In genomic region chr14:102928412-102929348, GRCh38 we compare ENCODE assay signal across 8 cellular contexts. TPM values are rescaled to one million over a fixed set of nuclear protein-coding genes. Genes with fewer than 3 reads are reported as not detected.
DNase-seq lines count a peak whose midpoint lies in the region; ATAC-seq and TF ChIP-seq lines count a peak whose summit lies in the region.

No MANE protein-coding gene starts in this region.

- no peak for DNase-seq in AG04450 (ENCODE audit: low read depth, low spot score)
- DNase-seq in NCI-H1105 (lab: John Stamatoyannopoulos, UW): peak; percentile 74
- peak; percentile 66 for DNase-seq in activated CD4-positive, alpha-beta T cell treated with anti-CD3 and anti-CD28 coated beads, Interleukin-2, amount 10 ng/mL, durations not matched to agents 7 days and 5 days
- DNase-seq in effector CD4-positive, alpha-beta T cell: peak; percentile 67
- peak; percentile 58 to 83 (median 78) for DNase-seq in naive thymus-derived CD4-positive, alpha-beta T cell
- DNase-seq in stimulated activated naive CD4-positive, alpha-beta T cell (lab: John Stamatoyannopoulos, UW): peak; percentile 63 to 82 (median 75)
- DNase-seq in hippocampal formation (lab: John Stamatoyannopoulos, UW): no peak

- H3K4me3 ChIP-seq in AG04450 (ENCODE audit: low read depth, low read length): peak overlapping the region; percentile 51
- peak overlapping the region; percentile 56 for H3K4me3 ChIP-seq in naive thymus-derived CD4-positive, alpha-beta T cell (ENCODE audit: low read length)

- H3K27ac Mint-ChIP-seq in activated CD4-positive, alpha-beta T cell treated with anti-CD3 and anti-CD28 coated beads, Interleukin-2, amount 10 ng/mL, durations not matched to agents 7 days and 5 days: no peak overlapping the region
- H3K27ac Mint-ChIP-seq in naive thymus-derived CD4-positive, alpha-beta T cell: peak overlapping the region in 4 of 9 donors; percentile 39 to 79 (median 50)

- H3K36me3 Mint-ChIP-seq in activated CD4-positive, alpha-beta T cell treated with anti-CD3 and anti-CD28 coated beads, Interleukin-2, amount 10 ng/mL, durations not matched to agents 7 days and 5 days (ENCODE audit: low read depth): no peaks in the 10 kb centered on the region
- H3K36me3 Mint-ChIP-seq in naive thymus-derived CD4-positive, alpha-beta T cell: peaks cover 0 to 1% (median 0%) of the 10 kb centered on the region in 5 donors

- peaks cover 51% of the 10 kb centered on the region for H3K27me3 ChIP-seq in AG04450 (ENCODE audit: control insufficient read depth, insufficient read depth, low read length)
- H3K27me3 ChIP-seq in naive thymus-derived CD4-positive, alpha-beta T cell (ENCODE audit: control insufficient read depth in 2 of 2, insufficient read depth in 2 of 2, low read length in 2 of 2): no peaks in the 10 kb centered on the region

- peaks cover 5% of the 10 kb centered on the region for H3K4me1 Mint-ChIP-seq in activated CD4-positive, alpha-beta T cell treated with anti-CD3 and anti-CD28 coated beads, Interleukin-2, amount 10 ng/mL, durations not matched to agents 7 days and 5 days
- peaks cover 4 to 19% (median 6%) of the 10 kb centered on the region in 7 donors for H3K4me1 Mint-ChIP-seq in naive thymus-derived CD4-positive, alpha-beta T cell

- POLR2A ChIA-PET in AG04450 (lab: Yijun Ruan, JAX): no interaction called here
- POLR2A ChIA-PET in activated CD4-positive, alpha-beta T cell treated with anti-CD3 and anti-CD28 coated beads, Interleukin-2, amount 10 ng/mL, durations not matched to agents 7 days and 5 days (lab: Charles Lee): no interaction called here
- POLR2A ChIA-PET in naive thymus-derived CD4-positive, alpha-beta T cell (lab: Charles Lee): interaction anchor here (1.6 kb wide), 1 partner anchor 21 kb away, joined by 6 read pairs; no protein-coding TSS in a partner anchor

- no peak for TF ChIP-seq CTCF in AG04450 (IDR thresholded peaks at IDR 0.05; ENCODE audit: low read depth, low read length)

- no peak overlapping the region for H3K27ac ChIP-seq in AG04450 (ENCODE audit: low read depth, low read length)
- H3K27ac ChIP-seq in naive thymus-derived CD4-positive, alpha-beta T cell (ENCODE audit: low read depth, low read length): no peak overlapping the region

- intact Hi-C loops in naive thymus-derived CD4-positive, alpha-beta T cell (cut with micrococcal nuclease): loop anchor here in 1 of 2 donors (1.0 to 5.0 kb wide), 3 partner anchors 21 to 981 kb away; partner anchors contain the start of gene RCOR1

- peak; percentile 69 for ATAC-seq in GM19351 (IDR thresholded peaks at IDR 0.05; ENCODE audit: unreplicated experiment)
- ATAC-seq in naive thymus-derived CD4-positive, alpha-beta T cell: peak; percentile 87

- H3K4me1 ChIP-seq in naive thymus-derived CD4-positive, alpha-beta T cell (ENCODE audit: control insufficient read depth in 2 of 2, insufficient read depth in 2 of 2, low read length in 2 of 2): peaks cover 10 to 27% of the 10 kb centered on the region in 2 donors

- H3K9me3 Mint-ChIP-seq in activated CD4-positive, alpha-beta T cell treated with anti-CD3 and anti-CD28 coated beads, Interleukin-2, amount 10 ng/mL, durations not matched to agents 7 days and 5 days: no peaks in the 10 kb centered on the region
- H3K9me3 Mint-ChIP-seq in naive thymus-derived CD4-positive, alpha-beta T cell: no peaks in the 10 kb centered on the region

- peaks cover 11% of the 10 kb centered on the region; the same call in 1 of the 2 replicates for H3K9me3 ChIP-seq in AG04450 (ENCODE audit: control insufficient read depth, insufficient read depth, low read length)
- no peaks in the 10 kb centered on the region for H3K9me3 ChIP-seq in naive thymus-derived CD4-positive, alpha-beta T cell (ENCODE audit: control insufficient read depth in 2 of 3, low read length in 3 of 3)

- peak overlapping the region; percentile 52 for H3K4me3 Mint-ChIP-seq in activated CD4-positive, alpha-beta T cell treated with anti-CD3 and anti-CD28 coated beads, Interleukin-2, amount 10 ng/mL, durations not matched to agents 7 days and 5 days
- peak overlapping the region; percentile 73 to 85 (median 78) for H3K4me3 Mint-ChIP-seq in naive thymus-derived CD4-positive, alpha-beta T cell

- no peaks in the 10 kb centered on the region for H3K36me3 ChIP-seq in naive thymus-derived CD4-positive, alpha-beta T cell (ENCODE audit: control insufficient read depth in 2 of 3, insufficient read depth in 3 of 3, low read length in 3 of 3)

- peaks cover 52% of the 10 kb centered on the region for H3K27me3 Mint-ChIP-seq in activated CD4-positive, alpha-beta T cell treated with anti-CD3 and anti-CD28 coated beads, Interleukin-2, amount 10 ng/mL, durations not matched to agents 7 days and 5 days
- peaks cover 0 to 57% (median 11%) of the 10 kb centered on the region in 5 donors for H3K27me3 Mint-ChIP-seq in naive thymus-derived CD4-positive, alpha-beta T cell

- CTCF ChIA-PET in AG04450 (lab: Charles Lee): interaction anchor here (1.1 kb wide), 1 partner anchor 235 kb away, joined by 5 read pairs; no protein-coding TSS in a partner anchor
- CTCF ChIA-PET in activated CD4-positive, alpha-beta T cell treated with anti-CD3 and anti-CD28 coated beads, Interleukin-2, amount 10 ng/mL, durations not matched to agents 7 days and 5 days (lab: Charles Lee): no interaction called here
- CTCF ChIA-PET in naive thymus-derived CD4-positive, alpha-beta T cell (lab: Charles Lee): interaction anchor here (0.9 to 1.0 kb wide), 2 partner anchors 15 to 21 kb away, joined by 3 read pairs; no protein-coding TSS in a partner anchor

RNA-seq across cellular contexts. Expression of gene AMN, which starts 6.2 kb away (rescaled TPM):
- polyA plus RNA-seq in AG04450 (2011; rRNA removed): 0.06 TPM in 2 replicates
- polyA minus RNA-seq in AG04450 (2011; rRNA and poly(A)+ RNA removed): not detected in 2 replicates
- total RNA-seq in activated CD4-positive, alpha-beta T cell treated with anti-CD3 and anti-CD28 coated beads, Interleukin-2, amount 10 ng/mL, durations not matched to agents 7 days and 5 days: under 1 TPM; 0.15 to 0.30 TPM
- 10 to 100 TPM in 2 of 5 experiments, 1 to 10 TPM in 2, under 1 TPM in 1; 0.53 to 11.0 (median 4.0) TPM for total RNA-seq in naive thymus-derived CD4-positive, alpha-beta T cell
- polyA plus RNA-seq in naive thymus-derived CD4-positive, alpha-beta T cell: 1 to 10 TPM; 3.0 to 3.8 TPM

Comparison
In these comparisons a context has a peak if more than half of its experiments do, and no peak if none do; other contexts are left out.
1. DNase-seq: peak in NCI-H1105 (single experiment), activated CD4-positive, alpha-beta T cell treated with anti-CD3 and anti-CD28 coated beads, Interleukin-2, amount 10 ng/mL, durations not matched to agents 7 days and 5 days (single experiment), effector CD4-positive, alpha-beta T cell (single experiment), naive thymus-derived CD4-positive, alpha-beta T cell (9 of 9) and stimulated activated naive CD4-positive, alpha-beta T cell (6 of 6); none in AG04450 (single experiment) and hippocampal formation (0 of 2).